17 cellular contexts compared by ENCODE assay signal in the genomic region with DNA sequence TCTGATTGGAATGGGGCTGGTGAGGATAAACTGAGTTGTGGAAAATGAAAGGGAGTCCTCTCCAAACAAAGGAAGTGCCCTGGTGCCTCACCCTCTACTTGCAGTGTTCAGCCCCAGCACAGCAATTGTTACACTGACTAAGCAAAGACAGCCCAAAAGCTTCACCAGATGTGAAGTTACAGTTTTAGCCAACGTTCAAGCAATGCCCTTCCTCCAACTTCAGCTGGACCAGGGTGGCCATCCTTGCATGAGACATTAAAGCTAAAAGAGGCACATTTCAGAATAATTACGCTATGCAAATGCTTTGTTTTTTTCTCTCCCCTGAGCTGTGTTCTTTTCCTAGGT.
DNase-seq lines count a peak whose midpoint lies in the region; ATAC-seq and TF ChIP-seq lines count a peak whose summit lies in the region.
"Had no signal": no experiment of that assay in that cellular context is flagged by ENCODE, and none has a peak within 500 bp of the region (broad histone marks: within the 10 kb centered on the region; RNA-seq: fewer than 3 reads in every experiment).

No MANE protein-coding gene starts in this region.

- H3K4me3 ChIP-seq in adipocyte (ENCODE audit: low read length) = no peak overlapping the region
- H3K4me3 ChIP-seq: SJSA1 had no signal

- H3K27ac ChIP-seq in caudate nucleus (ENCODE audit: low read depth, low read length) = no peak overlapping the region
- H3K27ac ChIP-seq: SJSA1 had no signal

- peaks cover 7% of the 10 kb centered on the region for H3K4me1 Mint-ChIP-seq in nephron
- H3K4me1 Mint-ChIP-seq: CD4-positive, CD25-positive, alpha-beta regulatory T cell had no signal

- H3K27me3 Mint-ChIP-seq in nephron (ENCODE audit: low read depth) = no peaks in the 10 kb centered on the region
- H3K27me3 Mint-ChIP-seq: CD4-positive, CD25-positive, alpha-beta regulatory T cell; IgD-negative memory B cell had no signal

- H3K4me1 ChIP-seq in adipocyte (ENCODE audit: control insufficient read depth, insufficient read depth, low read length) = peaks cover 6% of the 10 kb centered on the region
- H3K4me1 ChIP-seq: SJSA1 had no signal

- peak; percentile 27 for ATAC-seq in GM19035 (IDR thresholded peaks at IDR 0.05; ENCODE audit: unreplicated experiment)
- ATAC-seq: HCT116 had no signal

- no peak for TF ChIP-seq CTCF in nephron (IDR thresholded peaks at IDR 0.05; ENCODE audit: unreplicated experiment in 3 of 3)

- H3K27me3 ChIP-seq in adipocyte (replicated peaks; ENCODE audit: control insufficient read depth, insufficient read depth, low read length) = no peaks in the 10 kb centered on the region
- H3K27me3 ChIP-seq: SJSA1 had no signal

- H3K36me3 ChIP-seq in adipocyte (ENCODE audit: control insufficient read depth, insufficient read depth, low read length, severe bottlenecking) = no peaks in the 10 kb centered on the region
- H3K36me3 ChIP-seq: SJSA1 had no signal

- H3K9me3 ChIP-seq in adipocyte (ENCODE audit: control insufficient read depth, low read length) = no peaks in the 10 kb centered on the region
- H3K9me3 ChIP-seq: SJSA1 had no signal

- H3K9ac ChIP-seq in adipocyte (ENCODE audit: low read length) = no peak overlapping the region

- H3K36me3 Mint-ChIP-seq in nephron (ENCODE audit: low read depth) = no peaks in the 10 kb centered on the region
- H3K36me3 Mint-ChIP-seq: CD4-positive, CD25-positive, alpha-beta regulatory T cell; IgD-negative memory B cell had no signal

- peak overlapping the region in 1 of 3 experiments; percentile 46 for H3K4me3 Mint-ChIP-seq in nephron
- H3K4me3 Mint-ChIP-seq: CD4-positive, CD25-positive, alpha-beta regulatory T cell had no signal

- peak overlapping the region; percentile 12 to 26 (median 22) for H3K27ac Mint-ChIP-seq in nephron
- H3K27ac Mint-ChIP-seq: CD4-positive, CD25-positive, alpha-beta regulatory T cell had no signal

- DNase-seq in AG20443 (ENCODE audit: low spot score) = peak; percentile 76
- peak; percentile 21 for DNase-seq in adipocyte (ENCODE audit: low read depth)
- DNase-seq in hippocampal formation (lab: John Stamatoyannopoulos, UW) = no peak
- no peak for DNase-seq in anterior cingulate cortex (lab: John Stamatoyannopoulos, UW)
- DNase-seq in NOMO-1 treated with DMSO at 0.1 percent for 48 hours (lab: John Stamatoyannopoulos, UW; ENCODE audit: unreplicated experiment) = no peak
- DNase-seq in caudate nucleus (lab: John Stamatoyannopoulos, UW) = no peak
- DNase-seq: AML-193; CD4-positive, CD25-positive, alpha-beta regulatory T cell; MV-4-11; NCI-H1436 treated with DMSO at 0.1 percent for 48 hours; NCI-H2081; NCI-H526 had no signal

- peaks cover 8% of the 10 kb centered on the region for H3K9me3 Mint-ChIP-seq in nephron

Comparison
In these comparisons a context has a peak if more than half of its experiments do, and no peak if none do; other contexts are left out.
1. DNase-seq: peak in AG20443 (single experiment) and adipocyte (single experiment); none in hippocampal formation (0 of 2), anterior cingulate cortex (0 of 58), NOMO-1 treated with DMSO at 0.1 percent for 48 hours (single experiment) and caudate nucleus (0 of 61).